Comparison of ENCODE assay signal across 15 cellular contexts in genomic region chr1:115677570-115677969, GRCh38. TPM values are rescaled to one million over a fixed set of nuclear protein-coding genes. Genes with fewer than 3 reads are reported as not detected.
DNase-seq lines count a peak whose midpoint lies in the region; ATAC-seq, FAIRE-seq and TF ChIP-seq lines count a peak whose summit lies in the region.
"Had no signal": no experiment of that assay in that cellular context is flagged by ENCODE, and none has a peak within 500 bp of the region (broad histone marks: within the 10 kb centered on the region; RNA-seq: fewer than 3 reads in every experiment).

No MANE protein-coding gene starts in this region.

- ATAC-seq in GM19035 (IDR thresholded peaks at IDR 0.05; ENCODE audit: unreplicated experiment) (no peak), GM18861 (IDR thresholded peaks at IDR 0.05; ENCODE audit: unreplicated experiment) (no peak)
- ATAC-seq: stimulated activated naive CD8-positive, alpha-beta T cell treated with anti-CD3 and anti-CD28 coated beads, Interleukin-15, amount 100 ng/mL, for 72 hours had no signal

- H3K79me1 ChIP-seq in H9 (ENCODE audit: insufficient read depth, low read depth, low read length, poor library complexity, severe bottlenecking) = no peaks in the 10 kb centered on the region

- no peak overlapping the region for H3K4me3 Mint-ChIP-seq in H9
- H3K4me3 Mint-ChIP-seq in brain = peak overlapping the region in 1 of 5 experiments; percentile 17
- H3K4me3 Mint-ChIP-seq: activated T-helper 1 cell treated with anti-CD3 and anti-CD28 coated beads, Interleukin-12 subunit alpha, Interleukin-12 subunit beta, Interleukin-2, Interleukin-4 antibody, amounts not matched to agents 30 ng/mL and 10 ng/mL and 1 ng/mL, durations not matched to agents 14 hours and 24 hours and 36 hours; B cell; stimulated activated naive CD8-positive, alpha-beta T cell treated with anti-CD3 and anti-CD28 coated beads, Interleukin-15, amount 100 ng/mL, for 72 hours had no signal

- H2BK5ac ChIP-seq in H9 (ENCODE audit: insufficient read length, low read length) = no peak overlapping the region

- no peak overlapping the region for H4K91ac ChIP-seq in H9 (ENCODE audit: insufficient read length, low read depth, low read length)

- no peak overlapping the region for H3K4ac ChIP-seq in H9 (ENCODE audit: low read depth, low read length)

- H3K27me3 ChIP-seq in H9 (ENCODE audit: insufficient read depth, low read length) (no peaks in the 10 kb centered on the region), muscle layer of colon (ENCODE audit: control insufficient read depth in 1 of 2, insufficient read depth in 2 of 2, low read length in 2 of 2) (no peaks in the 10 kb centered on the region)

- H2BK12ac ChIP-seq in H9 (ENCODE audit: insufficient read length, low read depth, low read length) = no peak overlapping the region

- H3K27ac ChIP-seq in H9 (ENCODE audit: insufficient read length, low read depth, low read length) = no peak overlapping the region
- peak overlapping the region; percentile 22 for H3K27ac ChIP-seq in muscle layer of colon (ENCODE audit: low read depth, low read length)

- peaks cover 8% of the 10 kb centered on the region for H3K36me3 ChIP-seq in muscle layer of colon (ENCODE audit: insufficient read depth, low read length)

- WGBS in H9 (ENCODE audit: extremely low coverage, insufficient read length, low lambda C conversion rate) = no CpG with 5 or more reads among the region's 1 CpG

- H3K27ac Mint-ChIP-seq in H9 (peak overlapping the region in 2 of 3 experiments; percentile 52 to 70; a peak in 2 of 7 replicates), brain (peak overlapping the region; percentile 67 to 88 (median 74))
- H3K27ac Mint-ChIP-seq: activated T-helper 1 cell treated with anti-CD3 and anti-CD28 coated beads, Interleukin-12 subunit alpha, Interleukin-12 subunit beta, Interleukin-2, Interleukin-4 antibody, amounts not matched to agents 30 ng/mL and 10 ng/mL and 1 ng/mL, durations not matched to agents 14 hours and 24 hours and 36 hours; B cell; stimulated activated naive CD8-positive, alpha-beta T cell treated with anti-CD3 and anti-CD28 coated beads, Interleukin-15, amount 100 ng/mL, for 72 hours had no signal

- H3K14ac ChIP-seq in H9 (ENCODE audit: insufficient read depth, low read length) = no peak overlapping the region; the same call in 1 of the 2 replicates

- no peak overlapping the region for H2AK5ac ChIP-seq in H9 (ENCODE audit: insufficient read length, low read length)

- H4K20me1 ChIP-seq in H9 (ENCODE audit: control insufficient read depth, insufficient read depth, insufficient read length) = no peaks in the 10 kb centered on the region

- no peak overlapping the region for H2BK20ac ChIP-seq in H9 (ENCODE audit: low read depth, low read length, poor library complexity, severe bottlenecking)

- DNase-seq in D721Med (ENCODE audit: insufficient read length, low spot score) (no peak), H9 (no peak), SKM-1 (lab: John Stamatoyannopoulos, UW; ENCODE audit: unreplicated experiment) (no peak), NCI-H446 treated with DMSO at 0.1 percent for 48 hours (lab: John Stamatoyannopoulos, UW) (no peak)
- DNase-seq: activated CD4-positive, CD25-positive, alpha-beta regulatory T cell treated with anti-CD3 and anti-CD28 coated beads, Interleukin-2, amount 50 U/mL, for 72 hours; GDM1; NCI-H1694 treated with DMSO at 0.1 percent for 48 hours; stimulated activated naive CD8-positive, alpha-beta T cell treated with anti-CD3 and anti-CD28 coated beads, Interleukin-15, amount 100 ng/mL, for 72 hours had no signal

- no peak overlapping the region for H3T11ph ChIP-seq in H9 (ENCODE audit: low read length)

- no peak overlapping the region for H4K8ac ChIP-seq in H9 (replicated peaks; ENCODE audit: insufficient read length, low read depth, low read length)

- H3K9ac ChIP-seq in H9 (ENCODE audit: extremely low read depth, insufficient read length, low read length) (no peak overlapping the region), muscle layer of colon (ENCODE audit: low read length) (no peak overlapping the region)

- H4K5ac ChIP-seq in H9 (ENCODE audit: insufficient read length, low read depth, low read length) = no peak overlapping the region

- no peaks in the 10 kb centered on the region for H3K79me2 ChIP-seq in H9 (ENCODE audit: insufficient read depth, low read length)

- no peaks in the 10 kb centered on the region for H3K4me1 ChIP-seq in H9 (ENCODE audit: insufficient read depth, low read length)
- H3K4me1 ChIP-seq in muscle layer of colon (ENCODE audit: insufficient read depth, low read length) = peaks cover 69% of the 10 kb centered on the region

- no peak overlapping the region for H3K23ac ChIP-seq in H9 (ENCODE audit: insufficient read length, low read depth, low read length)

- no peak for FAIRE-seq in D721Med (lab: Jason Lieb, UNC)
- FAIRE-seq: endometrium had no signal

- H3K27me3 Mint-ChIP-seq in H9 (ENCODE audit: low read depth) (no peaks in the 10 kb centered on the region), brain (peaks cover 3% of the 10 kb centered on the region)
- H3K27me3 Mint-ChIP-seq: B cell had no signal

- H3K9me3 ChIP-seq in H9 (ENCODE audit: control insufficient read depth, low read depth, low read length) = no peaks in the 10 kb centered on the region
- no peaks in the 10 kb centered on the region for H3K9me3 ChIP-seq in muscle layer of colon (ENCODE audit: low read length)

- peaks cover 4 to 12% of the 10 kb centered on the region in 2 experiments for H3K4me1 Mint-ChIP-seq in H9
- peaks cover 32% of the 10 kb centered on the region for H3K4me1 Mint-ChIP-seq in brain
- H3K4me1 Mint-ChIP-seq: stimulated activated naive CD8-positive, alpha-beta T cell treated with anti-CD3 and anti-CD28 coated beads, Interleukin-15, amount 100 ng/mL, for 72 hours had no signal

- no peaks in the 10 kb centered on the region for H3K23me2 ChIP-seq in H9 (ENCODE audit: insufficient read length, low read depth, low read length, poor library complexity, severe bottlenecking)

- TF ChIP-seq CTCF in D721Med (IDR thresholded peaks at IDR 0.05; ENCODE audit: insufficient read depth, missing control alignments) = peak; percentile 11
- peak; percentile 49; the same call in 2 of the 3 replicates for TF ChIP-seq CTCF in H9 (conservative IDR thresholded peaks at IDR 0.05)
- peak in 1 of 2 experiments; percentile 23 for TF ChIP-seq CTCF in brain (conservative IDR thresholded peaks at IDR 0.05)

- no peak overlapping the region for H2BK120ac ChIP-seq in H9 (ENCODE audit: low read depth, low read length, poor library complexity, severe bottlenecking)

- H2BK15ac ChIP-seq in H9 (ENCODE audit: low read depth, low read length) = no peak overlapping the region

- H3K36me3 Mint-ChIP-seq in H9 (ENCODE audit: insufficient read depth in 1 of 3, low read depth in 3 of 3) (peaks cover 0 to 6% (median 6%) of the 10 kb centered on the region in 3 experiments; a peak in 6 of 7 replicates), brain (peaks cover 7% of the 10 kb centered on the region)

- H3K4me3 ChIP-seq in muscle layer of colon (ENCODE audit: low read depth in 1 of 2, low read length in 2 of 2) = no peak overlapping the region

- H3K9me3 Mint-ChIP-seq in H9 = no peaks in the 10 kb centered on the region
- no peaks in the 10 kb centered on the region for H3K9me3 Mint-ChIP-seq in brain
- H3K9me3 Mint-ChIP-seq: activated T-helper 1 cell treated with anti-CD3 and anti-CD28 coated beads, Interleukin-12 subunit alpha, Interleukin-12 subunit beta, Interleukin-2, Interleukin-4 antibody, amounts not matched to agents 30 ng/mL and 10 ng/mL and 1 ng/mL, durations not matched to agents 14 hours and 24 hours and 36 hours; stimulated activated naive CD8-positive, alpha-beta T cell treated with anti-CD3 and anti-CD28 coated beads, Interleukin-15, amount 100 ng/mL, for 72 hours had no signal

- H3K56ac ChIP-seq in H9 (ENCODE audit: insufficient read length, low read depth, low read length) = no peak overlapping the region

- H3K18ac ChIP-seq in H9 (ENCODE audit: insufficient read length, low read depth, low read length) = peak overlapping the region; percentile 0

- H2AFZ ChIP-seq in H9 (ENCODE audit: low read length) = no peak overlapping the region

- no peak overlapping the region for H3K4me2 ChIP-seq in H9 (ENCODE audit: insufficient read depth, insufficient read length, low read length)

RNA-seq across cellular contexts. Expression of gene VANGL1, which starts 35.8 kb away (rescaled TPM):
- total RNA-seq in H9 (2021) = 13.5 and 13.6 TPM in 2 replicates
- 10.8 TPM for polyA plus RNA-seq in brain (ENCODE audit: insufficient read depth, low read depth, low replicate concordance)
